In genomic region chr5:151661968-151662732, GRCh38 we compare ENCODE assay signal across 11 cellular contexts. TPM values are rescaled to one million over a fixed set of nuclear protein-coding genes. Genes with fewer than 3 reads are reported as not detected.
DNase-seq lines count a peak whose midpoint lies in the region; ATAC-seq and TF ChIP-seq lines count a peak whose summit lies in the region.
"Had no signal": no experiment of that assay in that cellular context is flagged by ENCODE, and none has a peak within 500 bp of the region (broad histone marks: within the 10 kb centered on the region; RNA-seq: fewer than 3 reads in every experiment).

No MANE protein-coding gene starts in this region.

- no peaks in the 10 kb centered on the region for H3K9me3 Mint-ChIP-seq in osteocyte (ENCODE audit: unreplicated experiment)
- H3K9me3 Mint-ChIP-seq: T-helper 1 cell treated with Interleukin-12 subunit alpha and Interleukin-12 subunit beta and Interleukin-4 antibody, amounts not matched to agents 30 μg/mL and 1 μg/mL, for 36 hours had no signal

- no peak overlapping the region for H3K4me3 Mint-ChIP-seq in osteocyte (ENCODE audit: unreplicated experiment)
- H3K4me3 Mint-ChIP-seq: T-helper 1 cell treated with Interleukin-12 subunit alpha and Interleukin-12 subunit beta and Interleukin-4 antibody, amounts not matched to agents 30 μg/mL and 1 μg/mL, for 36 hours had no signal

- H3K27me3 Mint-ChIP-seq in osteocyte (ENCODE audit: unreplicated experiment): no peaks in the 10 kb centered on the region

- H3K36me3 Mint-ChIP-seq in osteocyte (ENCODE audit: unreplicated experiment): peaks cover 48% of the 10 kb centered on the region

- DNase-seq in osteocyte (ENCODE audit: extremely low spot score, unreplicated experiment): no peak
- no peak for DNase-seq in LoVo (ENCODE audit: low spot score)
- DNase-seq in stimulated activated CD4-positive, alpha-beta T cell treated with anti-CD3 and anti-CD28 coated beads, Interleukin-12 subunit alpha, Interleukin-12 subunit beta, amount 100 ng/mL, for 4 hours: no peak
- DNase-seq in NCI-H1048 (lab: John Stamatoyannopoulos, UW): no peak
- no peak for DNase-seq in central memory CD4-positive, alpha-beta T cell
- DNase-seq: adrenal gland, KBM-7 had no signal

- H3K4me1 Mint-ChIP-seq in osteocyte (ENCODE audit: unreplicated experiment): peaks cover 81% of the 10 kb centered on the region

- ATAC-seq in GM18870 (IDR thresholded peaks at IDR 0.05; ENCODE audit: unreplicated experiment): peak; percentile 70
- peak; percentile 53 for ATAC-seq in HG02571 (IDR thresholded peaks at IDR 0.05; ENCODE audit: unreplicated experiment)
- ATAC-seq in HG03571 (IDR thresholded peaks at IDR 0.05; ENCODE audit: unreplicated experiment): peak; percentile 62

- TF ChIP-seq CTCF in osteocyte (IDR thresholded peaks at IDR 0.05): no peak

- peak overlapping the region; percentile 90 for H3K27ac Mint-ChIP-seq in osteocyte (ENCODE audit: unreplicated experiment)
- H3K27ac Mint-ChIP-seq: T-helper 1 cell treated with Interleukin-12 subunit alpha and Interleukin-12 subunit beta and Interleukin-4 antibody, amounts not matched to agents 30 μg/mL and 1 μg/mL, for 36 hours had no signal

RNA-seq across cellular contexts. Expression of gene SPARC, which starts 24.6 kb away (rescaled TPM):
- 9,466 and 10,195 TPM in 2 replicates for total RNA-seq in osteocyte
